17 cellular contexts compared by ENCODE assay signal in the genomic region with DNA sequence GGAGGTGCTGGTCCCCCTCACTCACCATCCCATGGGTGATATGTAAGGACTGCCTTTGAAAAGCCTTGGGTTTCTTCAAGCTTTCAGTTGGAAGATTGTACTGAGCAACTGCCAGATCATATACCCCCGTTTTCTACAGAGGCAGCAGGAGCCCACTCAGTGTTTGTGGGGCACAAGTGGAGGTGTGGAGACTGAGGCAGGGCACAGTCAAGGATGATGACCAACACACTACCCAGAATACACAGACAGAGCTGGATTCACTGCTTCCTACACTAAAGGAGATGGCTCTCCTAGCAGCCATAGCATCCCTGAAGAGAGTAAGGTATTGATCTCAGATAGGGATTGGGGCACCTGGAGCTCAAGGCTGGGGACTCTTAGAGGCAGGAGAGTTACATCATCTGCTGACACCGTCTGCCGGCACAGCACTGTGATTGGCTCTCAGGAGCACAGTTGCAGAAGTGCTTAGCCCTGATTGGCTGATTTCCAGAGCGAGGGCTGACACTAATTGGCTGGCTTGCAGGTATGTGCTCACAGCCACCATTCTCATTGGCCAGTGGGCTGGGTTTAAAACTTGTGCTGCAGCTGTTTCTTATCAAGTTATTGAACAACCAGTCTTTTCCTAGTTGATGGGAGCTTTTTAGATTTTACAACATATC.
"Had no signal": no experiment of that assay in that cellular context is flagged by ENCODE, and none has a peak within 500 bp of the region (broad histone marks: within the 10 kb centered on the region; RNA-seq: fewer than 3 reads in every experiment).

No MANE protein-coding gene starts in this region.

- H3K36me3 ChIP-seq: heart left ventricle, spleen had no signal

- H3K4me3 Mint-ChIP-seq: naive thymus-derived CD8-positive, alpha-beta T cell had no signal

- H3K27ac Mint-ChIP-seq: naive thymus-derived CD8-positive, alpha-beta T cell had no signal

- DNase-seq: dorsolateral prefrontal cortex; effector CD8-positive, alpha-beta T cell; heart left ventricle; hippocampal formation; kidney glomerular epithelial cell; mucosa of descending colon; naive thymus-derived CD8-positive, alpha-beta T cell; posterior cingulate gyrus; spleen; stimulated activated CD4-positive, alpha-beta T cell treated with anti-CD3 and anti-CD28 coated beads, Interleukin-15, amount 100 ng/mL, for 24 hours; stimulated activated CD4-positive, alpha-beta T cell treated with anti-CD3 and anti-CD28 coated beads, Interleukin-1b, Interleukin-23, amount 100 ng/mL, for 48 hours; stimulated activated CD4-positive, alpha-beta T cell treated with anti-CD3 and anti-CD28 coated beads, Interleukin-4, amount 100 ng/mL, for 4 hours; stimulated activated naive CD4-positive, alpha-beta T cell; trophoblast cell had no signal

- H3K27ac ChIP-seq: coronary artery, dorsolateral prefrontal cortex, heart left ventricle, spleen had no signal

- H3K4me1 ChIP-seq: heart left ventricle had no signal

- ATAC-seq: esophagus mucosa; heart left ventricle; mucosa of descending colon; naive thymus-derived CD8-positive, alpha-beta T cell; sciatic nerve had no signal

- H3K9me3 ChIP-seq: mucosa of descending colon had no signal

- H3K4me3 ChIP-seq: coronary artery, dorsolateral prefrontal cortex, heart left ventricle, mucosa of descending colon, spleen had no signal
